In the genomic region with DNA sequence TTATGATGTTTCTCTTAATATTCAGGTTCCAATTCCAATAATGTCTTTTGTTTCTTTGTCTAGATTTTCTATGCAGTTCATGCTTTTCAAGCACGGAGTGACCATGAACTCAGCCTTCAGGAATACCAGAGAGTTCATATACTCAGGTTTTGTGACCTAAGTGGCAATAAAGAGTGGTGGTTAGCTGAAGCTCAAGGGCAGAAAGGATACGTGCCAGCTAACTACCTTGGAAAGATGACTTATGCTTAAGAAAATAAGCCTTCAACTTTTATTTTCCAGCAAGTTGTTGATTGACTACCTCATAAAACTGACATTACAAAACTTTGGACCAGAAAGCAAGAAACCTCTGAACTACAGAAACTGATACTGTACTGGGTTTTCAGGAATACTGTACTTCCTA, we compare ENCODE assay signal across 26 cellular contexts.
"Had no signal": no experiment of that assay in that cellular context is flagged by ENCODE, and none has a peak within 500 bp of the region (broad histone marks: within the 10 kb centered on the region; RNA-seq: fewer than 3 reads in every experiment).

No MANE protein-coding gene starts in this region.

- H3K36me3 ChIP-seq: prostate gland, thyroid gland had no signal

- H2AFZ ChIP-seq: hepatocyte had no signal

- ATAC-seq: esophagus mucosa; gastroesophageal sphincter; heart left ventricle; left lung; naive thymus-derived CD8-positive, alpha-beta T cell; right cardiac atrium; stimulated activated effector memory CD8-positive, alpha-beta T cell treated with anti-CD3 and anti-CD28 coated beads, Interleukin-12 subunit alpha, Interleukin-12 subunit beta, amount 100 ng/mL, for 72 hours had no signal

- H3K27ac ChIP-seq: epithelial cell of prostate, gastroesophageal sphincter, heart left ventricle, hepatocyte, left lung, prostate gland, sigmoid colon, stomach, thyroid gland had no signal

- H3K27ac Mint-ChIP-seq: dendritic cell treated with granulocyte-macrophage colony-stimulating factor and Interleukin-4, amounts not matched to agents 40 ng/mL and 50 ng/mL, for 4 days; endodermal cell; mesothelial cell of epicardium; naive thymus-derived CD8-positive, alpha-beta T cell; nephron progenitor cell; stimulated activated effector memory CD8-positive, alpha-beta T cell treated with anti-CD3 and anti-CD28 coated beads, Interleukin-12 subunit alpha, Interleukin-12 subunit beta, amount 100 ng/mL, for 72 hours; type B pancreatic cell had no signal

- H3K9me3 ChIP-seq: gastroesophageal sphincter, heart left ventricle, left lung, prostate gland, sigmoid colon, stomach, thyroid gland had no signal

- H3K4me1 Mint-ChIP-seq: endodermal cell; naive thymus-derived CD8-positive, alpha-beta T cell; nephron progenitor cell; stimulated activated effector memory CD8-positive, alpha-beta T cell treated with anti-CD3 and anti-CD28 coated beads, Interleukin-12 subunit alpha, Interleukin-12 subunit beta, amount 100 ng/mL, for 72 hours had no signal

- H3K4me3 ChIP-seq: gastroesophageal sphincter, heart left ventricle, hepatocyte, left lung, prostate gland, sigmoid colon, stomach, thyroid gland had no signal

- DNase-seq: effector CD8-positive, alpha-beta T cell; endodermal cell; foreskin fibroblast; heart left ventricle; left lung; mesenchymal stem cell; naive thymus-derived CD8-positive, alpha-beta T cell; nephron progenitor cell; nucleus accumbens; right cardiac atrium; sigmoid colon; stimulated activated CD4-positive, alpha-beta T cell treated with anti-CD3 and anti-CD28 coated beads, Interleukin-2, amount 100 ng/mL, for 24 hours; stimulated activated CD4-positive, alpha-beta T cell treated with anti-CD3 and anti-CD28 coated beads, Interleukin-4, amount 100 ng/mL, for 24 hours; stimulated activated naive CD4-positive, alpha-beta T cell treated with Interleukin-2 at 50 U/mL for 16 hours; stomach; thyroid gland had no signal

- H3K27me3 ChIP-seq: gastroesophageal sphincter, heart left ventricle, hepatocyte, left lung, sigmoid colon, stomach, thyroid gland had no signal

- H3K4me1 ChIP-seq: gastroesophageal sphincter, heart left ventricle, left lung, prostate gland, sigmoid colon had no signal

- H3K9me3 Mint-ChIP-seq: dendritic cell treated with granulocyte-macrophage colony-stimulating factor and Interleukin-4, amounts not matched to agents 40 ng/mL and 50 ng/mL, for 4 days; endodermal cell; mesothelial cell of epicardium; naive thymus-derived CD8-positive, alpha-beta T cell; nephron progenitor cell; stimulated activated effector memory CD8-positive, alpha-beta T cell treated with anti-CD3 and anti-CD28 coated beads, Interleukin-12 subunit alpha, Interleukin-12 subunit beta, amount 100 ng/mL, for 72 hours had no signal

- FAIRE-seq: islet of Langerhans had no signal

- H3K27me3 Mint-ChIP-seq: dendritic cell treated with granulocyte-macrophage colony-stimulating factor and Interleukin-4, amounts not matched to agents 40 ng/mL and 50 ng/mL, for 4 days; type B pancreatic cell had no signal

- H3K4me3 Mint-ChIP-seq: dendritic cell treated with granulocyte-macrophage colony-stimulating factor and Interleukin-4, amounts not matched to agents 40 ng/mL and 50 ng/mL, for 4 days; endodermal cell; mesothelial cell of epicardium; naive thymus-derived CD8-positive, alpha-beta T cell; nephron progenitor cell; stimulated activated effector memory CD8-positive, alpha-beta T cell treated with anti-CD3 and anti-CD28 coated beads, Interleukin-12 subunit alpha, Interleukin-12 subunit beta, amount 100 ng/mL, for 72 hours; type B pancreatic cell had no signal

- H3K4me2 ChIP-seq: hepatocyte had no signal

- H3K79me2 ChIP-seq: hepatocyte had no signal
